Comparison of ENCODE assay signal across 17 cellular contexts in the genomic region with DNA sequence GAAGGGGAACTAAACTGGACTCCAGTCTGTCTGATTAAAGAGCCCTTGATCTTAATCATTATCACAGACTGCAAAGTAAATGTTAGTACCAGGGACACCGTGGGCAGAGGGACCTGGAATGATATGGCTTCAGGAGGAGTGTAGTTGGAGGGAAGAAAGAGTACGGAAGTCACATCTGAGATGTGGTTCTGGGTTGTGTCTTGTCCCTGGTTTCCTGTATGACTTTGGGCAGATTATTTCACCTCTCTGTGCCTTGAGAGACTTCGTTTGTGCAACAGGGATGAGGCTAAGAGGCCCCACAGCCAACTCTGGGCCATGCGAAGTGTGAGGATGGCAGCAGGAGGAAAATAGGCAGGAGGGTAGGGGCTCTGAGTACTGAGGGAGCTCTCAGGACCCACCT.
DNase-seq lines count a peak whose midpoint lies in the region; ATAC-seq, FAIRE-seq and TF ChIP-seq lines count a peak whose summit lies in the region.
"Had no signal": no experiment of that assay in that cellular context is flagged by ENCODE, and none has a peak within 500 bp of the region (broad histone marks: within the 10 kb centered on the region; RNA-seq: fewer than 3 reads in every experiment).

No MANE protein-coding gene starts in this region.

- peak overlapping the region; percentile 38 for H3K4me3 Mint-ChIP-seq in CD4-positive, alpha-beta T cell
- peak overlapping the region; percentile 40 for H3K4me3 Mint-ChIP-seq in activated naive CD8-positive, alpha-beta T cell
- peak overlapping the region; percentile 31 to 82 (median 68) for H3K4me3 Mint-ChIP-seq in naive thymus-derived CD4-positive, alpha-beta T cell
- H3K4me3 Mint-ChIP-seq: naive B cell had no signal

- H3K9me2 ChIP-seq in Loucy (replicated peaks; ENCODE audit: low read depth, low read length), result no peaks in the 10 kb centered on the region

- peaks cover 9% of the 10 kb centered on the region for H3K4me1 ChIP-seq in Loucy (ENCODE audit: insufficient read depth, low read length, poor library complexity, severe bottlenecking)
- H3K4me1 ChIP-seq in naive thymus-derived CD4-positive, alpha-beta T cell (ENCODE audit: control insufficient read depth in 2 of 2, insufficient read depth in 2 of 2, low read length in 2 of 2), result peaks cover 17 to 21% of the 10 kb centered on the region in 2 donors
- H3K4me1 ChIP-seq: heart right ventricle had no signal

- no peaks in the 10 kb centered on the region for H3K36me3 ChIP-seq in Loucy (ENCODE audit: insufficient read depth, low read length)
- no peaks in the 10 kb centered on the region for H3K36me3 ChIP-seq in naive thymus-derived CD4-positive, alpha-beta T cell (ENCODE audit: control insufficient read depth in 2 of 3, insufficient read depth in 3 of 3, low read length in 3 of 3)
- H3K36me3 ChIP-seq: cardiac muscle cell, heart right ventricle had no signal

- peak overlapping the region; percentile 23 for H3K27ac ChIP-seq in CD4-positive, alpha-beta T cell (ENCODE audit: low read depth, low read length)
- peak overlapping the region; percentile 54 for H3K27ac ChIP-seq in naive thymus-derived CD4-positive, alpha-beta T cell (ENCODE audit: low read depth, low read length)
- H3K27ac ChIP-seq: C4-2B, cardiac muscle cell, KMS-11 had no signal

- H3K9me3 ChIP-seq in CD4-positive, alpha-beta T cell (ENCODE audit: control insufficient read depth, low read length), result no peaks in the 10 kb centered on the region
- no peaks in the 10 kb centered on the region for H3K9me3 ChIP-seq in Loucy (ENCODE audit: insufficient read depth, low read depth, low read length)
- no peaks in the 10 kb centered on the region for H3K9me3 ChIP-seq in naive thymus-derived CD4-positive, alpha-beta T cell (ENCODE audit: control insufficient read depth in 2 of 3, low read length in 3 of 3)
- H3K9me3 ChIP-seq: heart right ventricle had no signal

- H3K79me2 ChIP-seq in Loucy (ENCODE audit: insufficient read depth, low read length), result no peaks in the 10 kb centered on the region

- no peak overlapping the region for H3K4me3 ChIP-seq in Loucy (ENCODE audit: low read length, poor library complexity, severe bottlenecking)
- no peak overlapping the region for H3K4me3 ChIP-seq in naive thymus-derived CD4-positive, alpha-beta T cell (ENCODE audit: low read length)
- H3K4me3 ChIP-seq: cardiac muscle cell, heart right ventricle had no signal

- no peaks in the 10 kb centered on the region for H3K27me3 Mint-ChIP-seq in CD4-positive, alpha-beta T cell
- no peaks in the 10 kb centered on the region for H3K27me3 Mint-ChIP-seq in activated naive CD8-positive, alpha-beta T cell
- H3K27me3 Mint-ChIP-seq in naive thymus-derived CD4-positive, alpha-beta T cell, result peaks cover 0 to 5% (median 0%) of the 10 kb centered on the region in 5 donors

- intact Hi-C loops in CD4-positive, alpha-beta T cell (cut with DNase I, micrococcal nuclease), result no loop called here
- intact Hi-C loops in naive thymus-derived CD4-positive, alpha-beta T cell (cut with micrococcal nuclease), result loop anchor here in 1 of 2 donors (5.0 kb wide), 1 partner anchor 77 kb away; a partner anchor contains a TSS

- peak overlapping the region; percentile 8 for H3K4me2 ChIP-seq in Loucy (ENCODE audit: low read depth, low read length, poor library complexity, severe bottlenecking)
- H3K4me2 ChIP-seq: KMS-11 had no signal

- no peaks in the 10 kb centered on the region for H3F3A ChIP-seq in Loucy (ENCODE audit: low read depth)

- H4K20me1 ChIP-seq in Loucy (ENCODE audit: insufficient read depth, low read length, poor library complexity, severe bottlenecking), result no peaks in the 10 kb centered on the region

- peaks cover 17% of the 10 kb centered on the region for H3K4me1 Mint-ChIP-seq in CD4-positive, alpha-beta T cell (ENCODE audit: low read depth)
- peaks cover 17% of the 10 kb centered on the region for H3K4me1 Mint-ChIP-seq in activated naive CD8-positive, alpha-beta T cell (ENCODE audit: low read depth)
- peaks cover 10 to 30% (median 21%) of the 10 kb centered on the region in 7 donors for H3K4me1 Mint-ChIP-seq in naive thymus-derived CD4-positive, alpha-beta T cell

- no peak overlapping the region for H3K9ac ChIP-seq in Loucy (ENCODE audit: low read depth, low read length, poor library complexity, severe bottlenecking)
- H3K9ac ChIP-seq: KMS-11 had no signal

- H3K36me3 Mint-ChIP-seq in CD4-positive, alpha-beta T cell (ENCODE audit: low read depth), result no peaks in the 10 kb centered on the region
- H3K36me3 Mint-ChIP-seq in activated naive CD8-positive, alpha-beta T cell, result no peaks in the 10 kb centered on the region
- no peaks in the 10 kb centered on the region for H3K36me3 Mint-ChIP-seq in naive thymus-derived CD4-positive, alpha-beta T cell
- H3K36me3 Mint-ChIP-seq: naive B cell had no signal

- peak overlapping the region; percentile 82 for H3K27ac Mint-ChIP-seq in CD4-positive, alpha-beta T cell
- peak overlapping the region; percentile 93 for H3K27ac Mint-ChIP-seq in activated naive CD8-positive, alpha-beta T cell
- peak overlapping the region; percentile 81 to 95 (median 92) for H3K27ac Mint-ChIP-seq in naive thymus-derived CD4-positive, alpha-beta T cell

- ATAC-seq in CD4-positive, alpha-beta T cell (ENCODE audit: poor library complexity), result peak; percentile 39
- peak; percentile 37 for ATAC-seq in naive thymus-derived CD4-positive, alpha-beta T cell
- no peak for ATAC-seq in GM21529 (IDR thresholded peaks at IDR 0.05; ENCODE audit: unreplicated experiment)
- ATAC-seq in GM21576 (IDR thresholded peaks at IDR 0.05; ENCODE audit: unreplicated experiment), result no peak
- ATAC-seq: left cardiac atrium, right cardiac atrium had no signal

- DNase-seq in CD4-positive, alpha-beta T cell, result no peak
- peak in 6 of 9 donors; percentile 7 to 36 (median 22) for DNase-seq in naive thymus-derived CD4-positive, alpha-beta T cell
- DNase-seq in DMS114 treated with DMSO at 0.1 percent for 48 hours (lab: John Stamatoyannopoulos, UW; ENCODE audit: unreplicated experiment), result no peak
- no peak for DNase-seq in GM19239 (ENCODE audit: insufficient read length, low spot score)
- DNase-seq: heart right ventricle; left cardiac atrium; naive B cell; NCI-H1930; right cardiac atrium; stimulated activated naive CD4-positive, alpha-beta T cell treated with Interleukin-2 at 50 U/mL for 16 hours had no signal

- FAIRE-seq in GM19239 (lab: Jason Lieb, UNC), result no peak

- H3K27me3 ChIP-seq in CD4-positive, alpha-beta T cell (ENCODE audit: control insufficient read depth, insufficient read depth, low read length), result no peaks in the 10 kb centered on the region
- H3K27me3 ChIP-seq in Loucy (ENCODE audit: insufficient read depth, low read length, poor library complexity, severe bottlenecking), result no peaks in the 10 kb centered on the region
- no peaks in the 10 kb centered on the region for H3K27me3 ChIP-seq in naive thymus-derived CD4-positive, alpha-beta T cell (ENCODE audit: control insufficient read depth in 2 of 2, insufficient read depth in 2 of 2, low read length in 2 of 2)
- H3K27me3 ChIP-seq: cardiac muscle cell, heart right ventricle had no signal

- POLR2A ChIA-PET in CD4-positive, alpha-beta T cell (lab: Charles Lee), result interaction anchor here (1.6 kb wide), 1 partner anchor 111 kb away, joined by 4 read pairs; no protein-coding TSS in a partner anchor
- POLR2A ChIA-PET in naive thymus-derived CD4-positive, alpha-beta T cell (lab: Charles Lee), result interaction anchor here (1.0 to 1.2 kb wide), 2 partner anchors 82 to 110 kb away, joined by 3 read pairs; no protein-coding TSS in a partner anchor

- CTCF ChIA-PET in CD4-positive, alpha-beta T cell (lab: Charles Lee), result interaction anchor here (1.2 kb wide), 1 partner anchor 112 kb away, joined by 5 read pairs; no protein-coding TSS in a partner anchor
- CTCF ChIA-PET in naive thymus-derived CD4-positive, alpha-beta T cell (lab: Charles Lee), result interaction anchor here (0.7 kb wide), 1 partner anchor 14 kb away, joined by 3 read pairs; no protein-coding TSS in a partner anchor

- TF ChIP-seq CTCF in CD4-positive, alpha-beta T cell (IDR thresholded peaks at IDR 0.05), result no peak
- no peak for TF ChIP-seq CTCF in Loucy (conservative IDR thresholded peaks at IDR 0.05; ENCODE audit: low read length)

- peak overlapping the region; percentile 68 for H2AFZ ChIP-seq in Loucy (ENCODE audit: low read length)

- H3K9me3 Mint-ChIP-seq in CD4-positive, alpha-beta T cell, result no peaks in the 10 kb centered on the region
- no peaks in the 10 kb centered on the region for H3K9me3 Mint-ChIP-seq in activated naive CD8-positive, alpha-beta T cell (ENCODE audit: low read depth)
- no peaks in the 10 kb centered on the region for H3K9me3 Mint-ChIP-seq in naive thymus-derived CD4-positive, alpha-beta T cell
- H3K9me3 Mint-ChIP-seq: naive B cell had no signal

Comparison
In these comparisons a context has a peak if more than half of its experiments do, and no peak if none do; other contexts are left out.
1. ATAC-seq: peak in CD4-positive, alpha-beta T cell (single experiment) and naive thymus-derived CD4-positive, alpha-beta T cell (single experiment); none in GM21529 (single experiment) and GM21576 (single experiment).
2. DNase-seq: peak in naive thymus-derived CD4-positive, alpha-beta T cell (6 of 9); none in CD4-positive, alpha-beta T cell (0 of 10), DMS114 treated with DMSO at 0.1 percent for 48 hours (single experiment) and GM19239 (single experiment).
3. Peak in every context shown above with its lines, with median percentiles within 50 percentile points of each other: H3K27ac Mint-ChIP-seq and H3K4me3 Mint-ChIP-seq.